In genomic region chr11:118924591-118925585, GRCh38 we compare ENCODE assay signal across 7 cellular contexts. TPM values are rescaled to one million over a fixed set of nuclear protein-coding genes. Genes with fewer than 3 reads are reported as not detected.
DNase-seq lines count a peak whose midpoint lies in the region; ATAC-seq and TF ChIP-seq lines count a peak whose summit lies in the region.

No MANE protein-coding gene starts in this region.

- H3K4ac ChIP-seq in neuronal stem cell (ENCODE audit: low read length), result no peak overlapping the region

- H3K4me3 Mint-ChIP-seq in activated T-cell treated with anti-CD3 and anti-CD28 coated beads, Interleukin-2, amount 50 U/mL, for 24 hours, result peak overlapping the region; percentile 88

- peak overlapping the region; percentile 55 for H2BK5ac ChIP-seq in neuronal stem cell (ENCODE audit: low read length)

- H3K27me3 ChIP-seq in neuronal stem cell (ENCODE audit: control insufficient read depth in 3 of 3, insufficient read depth in 3 of 3, low read depth in 1 of 3, low read length in 3 of 3), result no peaks in the 10 kb centered on the region

- TF ChIP-seq CTCF in fibroblast of villous mesenchyme (IDR thresholded peaks at IDR 0.05; ENCODE audit: insufficient read depth, low read depth, low read length), result no peak

- peak overlapping the region; percentile 98 for H2BK12ac ChIP-seq in neuronal stem cell (ENCODE audit: low read length)

- H3K79me1 ChIP-seq in neuronal stem cell (ENCODE audit: low read depth, low read length), result peaks cover 26% of the 10 kb centered on the region

- H3K9ac ChIP-seq in neuronal stem cell (ENCODE audit: low read depth, low read length, poor library complexity), result peak overlapping the region; percentile 97

- no peaks in the 10 kb centered on the region for H3K9me3 ChIP-seq in neuronal stem cell (replicated peaks in 1 of 2; ENCODE audit: control insufficient read depth in 2 of 2, insufficient read depth in 1 of 2, low read depth in 1 of 2, low read length in 2 of 2)

- H2BK15ac ChIP-seq in neuronal stem cell (ENCODE audit: low read length), result peak overlapping the region; percentile 82

- no CpG with 5 or more reads among the region's 45 CpGs for WGBS in neuronal stem cell (ENCODE audit: extremely low coverage in 2 of 2, insufficient read length in 2 of 2, insufficient replicate concordance in 1 of 2), 2 donors

- H3K27ac ChIP-seq in neuronal stem cell (replicated peaks; ENCODE audit: low read length), result no peak overlapping the region

- peak overlapping the region; percentile 84 for H3K18ac ChIP-seq in neuronal stem cell (ENCODE audit: low read length)

- H3K23ac ChIP-seq in neuronal stem cell (ENCODE audit: low read depth, low read length, poor library complexity), result peak overlapping the region; percentile 94

- no peak for ATAC-seq in HG02938 (IDR thresholded peaks at IDR 0.05; ENCODE audit: unreplicated experiment)

- no peaks in the 10 kb centered on the region for H3K27me3 Mint-ChIP-seq in activated T-cell treated with anti-CD3 and anti-CD28 coated beads, Interleukin-2, amount 50 U/mL, for 24 hours

- peak overlapping the region; percentile 91 for H3K27ac Mint-ChIP-seq in activated T-cell treated with anti-CD3 and anti-CD28 coated beads, Interleukin-2, amount 50 U/mL, for 24 hours

- H3K4me1 ChIP-seq in neuronal stem cell (ENCODE audit: control insufficient read depth in 2 of 2, insufficient read depth in 1 of 2, low read depth in 1 of 2, low read length in 2 of 2), result peaks cover 51 to 64% of the 10 kb centered on the region in 2 donors

- H3K4me2 ChIP-seq in neuronal stem cell (ENCODE audit: insufficient read depth, low read length, poor library complexity, severe bottlenecking), result peak overlapping the region; percentile 78

- peak overlapping the region; percentile 93 for H3K4me3 ChIP-seq in fibroblast of villous mesenchyme (ENCODE audit: low read depth, low read length)
- peak overlapping the region; percentile 95 to 96 for H3K4me3 ChIP-seq in neuronal stem cell (ENCODE audit: low read length in 2 of 2)

- peak overlapping the region; percentile 91 for H2AFZ ChIP-seq in neuronal stem cell (ENCODE audit: low read length)

- H3K4me1 Mint-ChIP-seq in activated T-cell treated with anti-CD3 and anti-CD28 coated beads, Interleukin-2, amount 50 U/mL, for 24 hours (ENCODE audit: low read depth), result peaks cover 69% of the 10 kb centered on the region

- H3K9me3 Mint-ChIP-seq in activated T-cell treated with anti-CD3 and anti-CD28 coated beads, Interleukin-2, amount 50 U/mL, for 24 hours, result no peaks in the 10 kb centered on the region

- no peak overlapping the region for H4K8ac ChIP-seq in neuronal stem cell (ENCODE audit: low read depth, low read length)

- peak overlapping the region; percentile 42 for H3K14ac ChIP-seq in neuronal stem cell (ENCODE audit: low read length)

- DNase-seq in ELR (ENCODE audit: low read depth) (peak; percentile 63), KG1 (lab: John Stamatoyannopoulos, UW) (peak; percentile 53), fibroblast of villous mesenchyme (ENCODE audit: low read depth) (no peak), neuronal stem cell (ENCODE audit: low spot score) (no peak), NCI-H128 (lab: John Stamatoyannopoulos, UW; ENCODE audit: unreplicated experiment) (no peak)
- DNase-seq in activated T-cell treated with anti-CD3 and anti-CD28 coated beads, Interleukin-2, amount 50 U/mL, for 24 hours, result peak; percentile 74

- H4K91ac ChIP-seq in neuronal stem cell (ENCODE audit: low read depth, low read length, poor library complexity), result no peak overlapping the region

- H2BK120ac ChIP-seq in neuronal stem cell (ENCODE audit: low read depth, low read length), result no peak overlapping the region

- H2AK5ac ChIP-seq in neuronal stem cell (ENCODE audit: low read depth, low read length), result peak overlapping the region; percentile 74

- no peaks in the 10 kb centered on the region for H3K36me3 ChIP-seq in neuronal stem cell (replicated peaks in 1 of 2; ENCODE audit: control insufficient read depth in 2 of 2, insufficient read depth in 2 of 2, low read length in 2 of 2)

- peaks cover 3% of the 10 kb centered on the region for H3K36me3 Mint-ChIP-seq in activated T-cell treated with anti-CD3 and anti-CD28 coated beads, Interleukin-2, amount 50 U/mL, for 24 hours (ENCODE audit: low read depth)

RNA-seq across cellular contexts. Expression of gene BCL9L, which starts 0.8 kb away (rescaled TPM):
- total RNA-seq in fibroblast of villous mesenchyme, result 28.9 and 29.0 TPM in 2 replicates
- 32.8 TPM for polyA plus RNA-seq in neuronal stem cell (2013, experiment 1 of 2)
- 34.6 TPM for polyA plus RNA-seq in neuronal stem cell (2013, experiment 2 of 2)

RNA-seq across cellular contexts. Expression of gene UPK2, which starts 31.2 kb away (rescaled TPM):
- total RNA-seq in fibroblast of villous mesenchyme, result not detected in 2 replicates
- 0.50 TPM for polyA plus RNA-seq in neuronal stem cell (2013, experiment 1 of 2)
- 0.47 TPM for polyA plus RNA-seq in neuronal stem cell (2013, experiment 2 of 2)

RNA-seq across cellular contexts. Expression of gene CXCR5, which starts 41.2 kb away (rescaled TPM):
- total RNA-seq in fibroblast of villous mesenchyme, result not detected in 2 replicates
- not detected for polyA plus RNA-seq in neuronal stem cell (2013, experiment 1 of 2)
- polyA plus RNA-seq in neuronal stem cell (2013, experiment 2 of 2), result not detected

RNA-seq across cellular contexts. Expression of gene FOXR1, which starts 46.7 kb away (rescaled TPM):
- total RNA-seq in fibroblast of villous mesenchyme, result not detected in 2 replicates
- polyA plus RNA-seq in neuronal stem cell (2013, experiment 1 of 2), result not detected
- 0.06 TPM for polyA plus RNA-seq in neuronal stem cell (2013, experiment 2 of 2)

Comparison
In these comparisons a context has a peak if more than half of its experiments do, and no peak if none do; other contexts are left out.
1. DNase-seq: peak in ELR (single experiment), KG1 (single experiment) and activated T-cell treated with anti-CD3 and anti-CD28 coated beads, Interleukin-2, amount 50 U/mL, for 24 hours (single experiment); none in fibroblast of villous mesenchyme (single experiment), neuronal stem cell (single experiment) and NCI-H128 (single experiment).